14 cellular contexts compared by ENCODE assay signal in genomic region chr20:57445298-57445697, GRCh38. TPM values are rescaled to one million over a fixed set of nuclear protein-coding genes. Genes with fewer than 3 reads are reported as not detected.
A peak's percentile ranks its signal among the peaks of the same experiment; 100 is the strongest.
DNase-seq lines count a peak whose midpoint lies in the region; ATAC-seq and TF ChIP-seq lines count a peak whose summit lies in the region.
"Had no signal": no experiment of that assay in that cellular context is flagged by ENCODE, and none has a peak within 500 bp of the region (broad histone marks: within the 10 kb centered on the region; RNA-seq: fewer than 3 reads in every experiment).

No MANE protein-coding gene starts in this region.

- TF ChIP-seq CTCF in activated B cell treated with CpG ODN at 0.5 μM for 24 hours (IDR thresholded peaks at IDR 0.05) (no peak), gastrocnemius medialis (IDR thresholded peaks at IDR 0.05 in 4 of 5, conservative IDR thresholded peaks at IDR 0.05 in 1 of 5) (no peak), testis (IDR thresholded peaks at IDR 0.05) (no peak), right lobe of liver (IDR thresholded peaks at IDR 0.05) (no peak)

- intact Hi-C loops in activated B cell treated with CpG ODN at 0.5 μM for 24 hours (cut with micrococcal nuclease), result no loop called here
- intact Hi-C loops in Right ventricle myocardium superior (cut with DNase I), result no loop called here
- intact Hi-C loops in gastrocnemius medialis (cut with DNase I; ENCODE audit: low total_unique reads), result loop anchor here (1.0 kb wide), 1 partner anchor 13 kb away; no protein-coding TSS in a partner anchor
- intact Hi-C loops in testis (cut with DNase I; ENCODE audit: low total_unique reads), result loop anchor here (10.0 kb wide), 1 partner anchor 50 kb away; the partner anchor contains the start of gene RBM38
- intact Hi-C loops in right lobe of liver (cut with DNase I), result no loop called here

- WGBS in testis, 2 donors, result 48 to 60% methylated on average over 6 to 10 of the region's 10 CpGs
- 82% methylated on average over 5 of the region's 10 CpGs for WGBS in right lobe of liver (ENCODE audit: insufficient coverage, low coverage, low lambda C conversion rate, missing lambda C conversion rate)

- H3K36me3 ChIP-seq in gastrocnemius medialis, result no peaks in the 10 kb centered on the region
- H3K36me3 ChIP-seq in testis (ENCODE audit: low read depth, missing control alignments), result no peaks in the 10 kb centered on the region
- no peaks in the 10 kb centered on the region for H3K36me3 ChIP-seq in right lobe of liver

- no peaks in the 10 kb centered on the region for H3K27me3 Mint-ChIP-seq in activated B cell treated with CpG ODN at 0.5 μM for 24 hours
- H3K27me3 Mint-ChIP-seq: CD4-positive, alpha-beta T cell had no signal

- ATAC-seq in activated B cell treated with CpG ODN at 0.5 μM for 24 hours (ENCODE audit: low read depth) (no peak), Right ventricle myocardium superior (ENCODE audit: poor library complexity) (peak; percentile 34), gastrocnemius medialis (peak; percentile 66 to 67), right lobe of liver (no peak)

- no peaks in the 10 kb centered on the region for H3K9me3 ChIP-seq in gastrocnemius medialis
- no peaks in the 10 kb centered on the region for H3K9me3 ChIP-seq in testis
- H3K9me3 ChIP-seq in right lobe of liver, result no peaks in the 10 kb centered on the region

- H3K4me1 ChIP-seq in gastrocnemius medialis (peaks cover 52 to 65% of the 10 kb centered on the region in 2 donors), testis (peaks cover 15% of the 10 kb centered on the region), right lobe of liver (peaks cover 0 to 27% (median 17%) of the 10 kb centered on the region in 4 donors)

- no peaks in the 10 kb centered on the region for H3K36me3 Mint-ChIP-seq in activated B cell treated with CpG ODN at 0.5 μM for 24 hours (ENCODE audit: low read depth)
- H3K36me3 Mint-ChIP-seq: activated naive CD4-positive, alpha-beta T cell treated with anti-CD3 and anti-CD28 coated beads, Interleukin-2, amount 10 ng/mL, durations not matched to agents 7 days and 5 days had no signal

- no peak overlapping the region for H3K4me3 Mint-ChIP-seq in activated B cell treated with CpG ODN at 0.5 μM for 24 hours
- H3K4me3 Mint-ChIP-seq: activated naive CD4-positive, alpha-beta T cell treated with anti-CD3 and anti-CD28 coated beads, Interleukin-2, amount 10 ng/mL, durations not matched to agents 7 days and 5 days; CD4-positive, alpha-beta T cell had no signal

- no peaks in the 10 kb centered on the region for H3K27me3 ChIP-seq in gastrocnemius medialis
- no peaks in the 10 kb centered on the region for H3K27me3 ChIP-seq in testis
- no peaks in the 10 kb centered on the region for H3K27me3 ChIP-seq in right lobe of liver

- H3K27ac ChIP-seq in gastrocnemius medialis (peak overlapping the region; percentile 70 to 97 (median 96)), testis (no peak overlapping the region), right lobe of liver (no peak overlapping the region)

- peaks cover 25% of the 10 kb centered on the region for H3K4me1 Mint-ChIP-seq in activated B cell treated with CpG ODN at 0.5 μM for 24 hours

- H3K4me3 ChIP-seq in gastrocnemius medialis, result no peak overlapping the region
- no peak overlapping the region for H3K4me3 ChIP-seq in testis
- H3K4me3 ChIP-seq in right lobe of liver, result no peak overlapping the region

- POLR2A ChIA-PET in activated B cell treated with CpG ODN at 0.5 μM for 24 hours (lab: Charles Lee), result interaction anchor here (0.7 kb wide), 1 partner anchor 29 kb away, joined by 3 read pairs; no protein-coding TSS in a partner anchor

- CTCF ChIA-PET in activated B cell treated with CpG ODN at 0.5 μM for 24 hours (lab: Charles Lee), result interaction anchor here (1.2 kb wide), 1 partner anchor 10 kb away, joined by 5 read pairs; no protein-coding TSS in a partner anchor

- no peaks in the 10 kb centered on the region for H3K9me3 Mint-ChIP-seq in activated B cell treated with CpG ODN at 0.5 μM for 24 hours
- H3K9me3 Mint-ChIP-seq: CD4-positive, alpha-beta T cell had no signal

- H3K27ac Mint-ChIP-seq in activated B cell treated with CpG ODN at 0.5 μM for 24 hours, result peak overlapping the region; percentile 41
- H3K27ac Mint-ChIP-seq: activated naive CD4-positive, alpha-beta T cell treated with anti-CD3 and anti-CD28 coated beads, Interleukin-2, amount 10 ng/mL, durations not matched to agents 7 days and 5 days; CD4-positive, alpha-beta T cell had no signal

- TF ChIP-seq POLR2A in gastrocnemius medialis (IDR thresholded peaks at IDR 0.05) (peak; percentile 81 to 85), testis (IDR thresholded peaks at IDR 0.05) (no peak), right lobe of liver (IDR thresholded peaks at IDR 0.05) (no peak)

- in situ Hi-C loops in gastrocnemius medialis (cut with MboI; ENCODE audit: low sequenced_read_pairs in 4 of 4), result no loop called here

- DNase-seq in Daoy (ENCODE audit: low read depth) (peak; percentile 54), activated B cell treated with CpG ODN at 0.5 μM for 24 hours (no peak), Right ventricle myocardium superior (peak; percentile 61), gastrocnemius medialis (peak; percentile 91 to 94), testis (no peak), right lobe of liver (no peak), kidney glomerular epithelial cell (lab: John Stamatoyannopoulos, UW) (no peak), NCI-H1105 (lab: John Stamatoyannopoulos, UW) (no peak)
- DNase-seq: activated naive CD4-positive, alpha-beta T cell treated with anti-CD3 and anti-CD28 coated beads, Interleukin-2, amount 10 ng/mL, durations not matched to agents 7 days and 5 days; CD4-positive, alpha-beta T cell; cortex of kidney; erythroblast; GF-D8; NCI-H2171 treated with DMSO at 0.1 percent for 48 hours had no signal

RNA-seq across cellular contexts. Expression of gene RBM38, which starts 54.1 kb away (rescaled TPM):
- 14.6 and 15.7 TPM in 2 replicates for total RNA-seq in Daoy (2014; rRNA removed; shearing (Covaris generic))
- total RNA-seq in activated B cell treated with CpG ODN at 0.5 μM for 24 hours (69.6 and 70.7 TPM in 2 replicates), Right ventricle myocardium superior (91.5 TPM), gastrocnemius medialis (100 to 1,000 TPM in 3 of 4 donors, 10 to 100 TPM in 1; 56.7 to 229 (median 177) TPM), testis (100 to 1,000 TPM; 108 to 114 TPM), right lobe of liver (10 to 100 TPM in 3 of 6 experiments, 1 to 10 TPM in 3; 3.9 to 16.9 (median 9.6) TPM)
- polyA plus RNA-seq in testis (ENCODE audit: insufficient read depth, low read depth, low replicate concordance), result 69.6 TPM

Comparison
In these comparisons a context has a peak if more than half of its experiments do, and no peak if none do; other contexts are left out.
1. DNase-seq: peak in Daoy (single experiment), Right ventricle myocardium superior (single experiment) and gastrocnemius medialis (2 of 2); none in activated B cell treated with CpG ODN at 0.5 μM for 24 hours (single experiment), testis (single experiment), right lobe of liver (0 of 3), kidney glomerular epithelial cell (single experiment) and NCI-H1105 (single experiment).
2. ATAC-seq: peak in Right ventricle myocardium superior (single experiment) and gastrocnemius medialis (2 of 2); none in activated B cell treated with CpG ODN at 0.5 μM for 24 hours (single experiment) and right lobe of liver (0 of 4).
3. H3K27ac ChIP-seq: peak in gastrocnemius medialis (4 of 4); none in testis (0 of 2) and right lobe of liver (0 of 3).
4. POLR2A ChIP-seq: peak in gastrocnemius medialis (2 of 2); none in testis (single experiment) and right lobe of liver (single experiment).
5. intact Hi-C loops: an anchor here in gastrocnemius medialis (1.0 kb wide) and testis (10.0 kb wide); none called in activated B cell treated with CpG ODN at 0.5 μM for 24 hours, Right ventricle myocardium superior and right lobe of liver.